In genomic region chr1:203322480-203323179, GRCh38 we compare ENCODE assay signal across 9 cellular contexts. TPM values are rescaled to one million over a fixed set of nuclear protein-coding genes. Genes with fewer than 3 reads are reported as not detected.
A peak's percentile ranks its signal among the peaks of the same experiment; 100 is the strongest.
DNase-seq lines count a peak whose midpoint lies in the region; ATAC-seq and TF ChIP-seq lines count a peak whose summit lies in the region.
"Had no signal": no experiment of that assay in that cellular context is flagged by ENCODE, and none has a peak within 500 bp of the region (broad histone marks: within the 10 kb centered on the region; RNA-seq: fewer than 3 reads in every experiment).

No MANE protein-coding gene starts in this region.

- H3K4me1 ChIP-seq in BLaER1 treated with 17β-estradiol and CSF1 and Interleukin-3, amounts not matched to agents 10 nM and 100 nM, result peaks cover 83 to 93% (median 89%) of the 10 kb centered on the region in 10 experiments
- H3K4me1 ChIP-seq in Loucy (ENCODE audit: insufficient read depth, low read length, poor library complexity, severe bottlenecking), result peaks cover 93% of the 10 kb centered on the region

- no peaks in the 10 kb centered on the region for H3K36me3 ChIP-seq in BLaER1 treated with 17β-estradiol and CSF1 and Interleukin-3, amounts not matched to agents 10 nM and 100 nM
- no peaks in the 10 kb centered on the region for H3K36me3 ChIP-seq in Loucy (ENCODE audit: insufficient read depth, low read length)

- BruUV-seq in Calu3 (replicated peaks; lab: Mats Ljungman, UMichigan), result no TSS peak

- H3K9ac ChIP-seq in BLaER1 treated with 17β-estradiol and CSF1 and Interleukin-3, amounts not matched to agents 10 nM and 100 nM, result peak overlapping the region; percentile 1 to 97 (median 92); a peak in 20 of 22 replicates
- peak overlapping the region; percentile 93 for H3K9ac ChIP-seq in Loucy (ENCODE audit: low read depth, low read length, poor library complexity, severe bottlenecking)

- H3K27me3 Mint-ChIP-seq in naive thymus-derived CD8-positive, alpha-beta T cell, result no peaks in the 10 kb centered on the region
- H3K27me3 Mint-ChIP-seq in Calu3 (ENCODE audit: unreplicated experiment), result peaks cover 85% of the 10 kb centered on the region
- peaks cover 5% of the 10 kb centered on the region for H3K27me3 Mint-ChIP-seq in activated T-helper 2 cell treated with anti-CD3 and anti-CD28 coated beads, Interferon-gamma antibody, Interleukin-2, Interleukin-4, amounts not matched to agents 10 μg/mL and 5 μg/mL and 100 μg/mL, durations not matched to agents 14 hours and 24 hours and 36 hours (ENCODE audit: low read depth)

- DNase-seq in coronary artery (ENCODE audit: low spot score), result no peak
- DNase-seq in naive thymus-derived CD8-positive, alpha-beta T cell, result no peak
- no peak for DNase-seq in Calu3
- no peak for DNase-seq in HPDE6-E6E7 (ENCODE audit: extremely low spot score)
- no peak for DNase-seq in activated T-helper 2 cell treated with anti-CD3 and anti-CD28 coated beads, Interferon-gamma antibody, Interleukin-2, Interleukin-4, amounts not matched to agents 10 μg/mL and 5 μg/mL and 100 μg/mL, durations not matched to agents 14 hours and 24 hours and 36 hours (ENCODE audit: low spot score)
- DNase-seq in GM03348 (ENCODE audit: low spot score), result no peak
- DNase-seq: kidney glomerular epithelial cell had no signal

- peak overlapping the region; percentile 96 to 100 (median 98) for H3K27ac Mint-ChIP-seq in naive thymus-derived CD8-positive, alpha-beta T cell
- H3K27ac Mint-ChIP-seq in Calu3 (ENCODE audit: unreplicated experiment), result no peak overlapping the region
- no peak overlapping the region for H3K27ac Mint-ChIP-seq in activated T-helper 2 cell treated with anti-CD3 and anti-CD28 coated beads, Interferon-gamma antibody, Interleukin-2, Interleukin-4, amounts not matched to agents 10 μg/mL and 5 μg/mL and 100 μg/mL, durations not matched to agents 14 hours and 24 hours and 36 hours

- H3K4me2 ChIP-seq in BLaER1 treated with 17β-estradiol and CSF1 and Interleukin-3, amounts not matched to agents 10 nM and 100 nM, result peak overlapping the region; percentile 90 to 99 (median 97)
- peak overlapping the region; percentile 93 for H3K4me2 ChIP-seq in Loucy (ENCODE audit: low read depth, low read length, poor library complexity, severe bottlenecking)

- intact Hi-C loops in Calu3 (cut with micrococcal nuclease; ENCODE audit: unreplicated experiment), result loop anchor here (5.0 kb wide), 1 partner anchor 910 kb away; no protein-coding TSS in a partner anchor
- intact Hi-C loops in activated T-helper 2 cell treated with anti-CD3 and anti-CD28 coated beads, Interferon-gamma antibody, Interleukin-2, Interleukin-4, amounts not matched to agents 10 μg/mL and 5 μg/mL and 100 μg/mL, durations not matched to agents 14 hours and 24 hours and 36 hours (cut with micrococcal nuclease), result loop anchor here (10.0 kb wide), 2 partner anchors 442 to 472 kb away; partner anchors contain the start of genes LAX1, ZBED6 and ZC3H11A

- no peaks in the 10 kb centered on the region for H4K20me1 ChIP-seq in BLaER1 treated with 17β-estradiol and CSF1 and Interleukin-3, amounts not matched to agents 10 nM and 100 nM
- H4K20me1 ChIP-seq in Loucy (ENCODE audit: insufficient read depth, low read length, poor library complexity, severe bottlenecking), result no peaks in the 10 kb centered on the region

- 0 out of 22 replicates have a peak, but pooled peaks cover 0 to 4% (median 0%) of the 10 kb centered on the region in 11 experiments for H3K9me3 ChIP-seq in BLaER1 treated with 17β-estradiol and CSF1 and Interleukin-3, amounts not matched to agents 10 nM and 100 nM (replicated peaks in 1 of 11)
- H3K9me3 ChIP-seq in Loucy (ENCODE audit: insufficient read depth, low read depth, low read length), result no peaks in the 10 kb centered on the region

- no peaks in the 10 kb centered on the region for H3K36me3 Mint-ChIP-seq in naive thymus-derived CD8-positive, alpha-beta T cell
- peaks cover 6% of the 10 kb centered on the region for H3K36me3 Mint-ChIP-seq in Calu3 (ENCODE audit: insufficient read depth, unreplicated experiment)
- no peaks in the 10 kb centered on the region for H3K36me3 Mint-ChIP-seq in activated T-helper 2 cell treated with anti-CD3 and anti-CD28 coated beads, Interferon-gamma antibody, Interleukin-2, Interleukin-4, amounts not matched to agents 10 μg/mL and 5 μg/mL and 100 μg/mL, durations not matched to agents 14 hours and 24 hours and 36 hours (ENCODE audit: low read depth)

- H3K4me3 Mint-ChIP-seq in naive thymus-derived CD8-positive, alpha-beta T cell, result peak overlapping the region in 9 of 10 donors; percentile 76 to 92 (median 85)
- no peak overlapping the region for H3K4me3 Mint-ChIP-seq in Calu3 (ENCODE audit: low read depth, unreplicated experiment)
- H3K4me3 Mint-ChIP-seq in activated T-helper 2 cell treated with anti-CD3 and anti-CD28 coated beads, Interferon-gamma antibody, Interleukin-2, Interleukin-4, amounts not matched to agents 10 μg/mL and 5 μg/mL and 100 μg/mL, durations not matched to agents 14 hours and 24 hours and 36 hours (ENCODE audit: low read depth), result no peak overlapping the region

- H3K9me2 ChIP-seq in Loucy (replicated peaks; ENCODE audit: low read depth, low read length), result no peaks in the 10 kb centered on the region

- ATAC-seq in naive thymus-derived CD8-positive, alpha-beta T cell, result no peak

- H3F3A ChIP-seq in Loucy (ENCODE audit: low read depth), result peaks cover 12% of the 10 kb centered on the region; the same call in 1 of the 2 replicates

- POLR2A ChIA-PET in naive thymus-derived CD8-positive, alpha-beta T cell (lab: Charles Lee), result interaction anchor here (0.7 to 14.4 kb wide), 6 partner anchors 11 to 315 kb away, joined by 3 to 1045 read pairs (median 76); partner anchors contain the start of genes BTG2 and TMEM183A

- peak overlapping the region; percentile 9 to 100 (median 98); a peak in 20 of 22 replicates for H3K27ac ChIP-seq in BLaER1 treated with 17β-estradiol and CSF1 and Interleukin-3, amounts not matched to agents 10 nM and 100 nM
- H3K27ac ChIP-seq in coronary artery, result peak overlapping the region; percentile 54 to 92

- H3K9me3 Mint-ChIP-seq in naive thymus-derived CD8-positive, alpha-beta T cell, result no peaks in the 10 kb centered on the region
- H3K9me3 Mint-ChIP-seq in Calu3 (ENCODE audit: low read depth, unreplicated experiment), result no peaks in the 10 kb centered on the region
- H3K9me3 Mint-ChIP-seq in activated T-helper 2 cell treated with anti-CD3 and anti-CD28 coated beads, Interferon-gamma antibody, Interleukin-2, Interleukin-4, amounts not matched to agents 10 μg/mL and 5 μg/mL and 100 μg/mL, durations not matched to agents 14 hours and 24 hours and 36 hours, result no peaks in the 10 kb centered on the region

- H3K27me3 ChIP-seq in BLaER1 treated with 17β-estradiol and CSF1 and Interleukin-3, amounts not matched to agents 10 nM and 100 nM, result no peaks in the 10 kb centered on the region
- H3K27me3 ChIP-seq in Loucy (ENCODE audit: insufficient read depth, low read length, poor library complexity, severe bottlenecking), result no peaks in the 10 kb centered on the region

- H2AFZ ChIP-seq in Loucy (ENCODE audit: low read length), result no peak overlapping the region

- CTCF ChIA-PET in Calu3 (lab: Charles Lee), result interaction anchor here (0.6 to 1.1 kb wide), 2 partner anchors 16 to 21 kb away, joined by 4 read pairs; no protein-coding TSS in a partner anchor

- H3K4me3 ChIP-seq in BLaER1 treated with 17β-estradiol and CSF1 and Interleukin-3, amounts not matched to agents 10 nM and 100 nM, result peak overlapping the region in 4 of 10 experiments; percentile 9 to 30 (median 10); a peak in 3 of 20 replicates
- no peak overlapping the region for H3K4me3 ChIP-seq in Loucy (ENCODE audit: low read length, poor library complexity, severe bottlenecking)
- H3K4me3 ChIP-seq in coronary artery, result peak overlapping the region; percentile 8

- H3K4me1 Mint-ChIP-seq in naive thymus-derived CD8-positive, alpha-beta T cell, result peaks cover 55 to 100% (median 92%) of the 10 kb centered on the region in 4 donors
- peaks cover 15% of the 10 kb centered on the region for H3K4me1 Mint-ChIP-seq in Calu3 (ENCODE audit: low read depth, unreplicated experiment)
- peaks cover 79% of the 10 kb centered on the region for H3K4me1 Mint-ChIP-seq in activated T-helper 2 cell treated with anti-CD3 and anti-CD28 coated beads, Interferon-gamma antibody, Interleukin-2, Interleukin-4, amounts not matched to agents 10 μg/mL and 5 μg/mL and 100 μg/mL, durations not matched to agents 14 hours and 24 hours and 36 hours (ENCODE audit: low read depth)

- TF ChIP-seq CTCF in Loucy (conservative IDR thresholded peaks at IDR 0.05; ENCODE audit: low read length) (no peak), coronary artery (IDR thresholded peaks at IDR 0.05) (no peak), Calu3 (IDR thresholded peaks at IDR 0.05; ENCODE audit: unreplicated experiment) (no peak)

- H3K79me2 ChIP-seq in Loucy (ENCODE audit: insufficient read depth, low read length), result peaks cover 36% of the 10 kb centered on the region

RNA-seq across cellular contexts. Expression of gene BTG2, which starts 17.3 kb away (rescaled TPM):
- total RNA-seq in naive thymus-derived CD8-positive, alpha-beta T cell, result 100 to 1,000 TPM; 186 to 191 TPM
- 100 to 1,000 TPM in 2 of 3 donors, 10 to 100 TPM in 1; 91.8 to 179 (median 122) TPM for polyA plus RNA-seq in naive thymus-derived CD8-positive, alpha-beta T cell
- 2.7 and 4.9 TPM in 2 replicates for total RNA-seq in Calu3 (2022)
- total RNA-seq in activated T-helper 2 cell treated with anti-CD3 and anti-CD28 coated beads, Interferon-gamma antibody, Interleukin-2, Interleukin-4, amounts not matched to agents 10 μg/mL and 5 μg/mL and 100 μg/mL, durations not matched to agents 14 hours and 24 hours and 36 hours, result 98.1 and 98.8 TPM in 2 replicates

RNA-seq across cellular contexts. Expression of gene FMOD, which starts 28.3 kb away (rescaled TPM):
- not detected for total RNA-seq in naive thymus-derived CD8-positive, alpha-beta T cell
- not detected for polyA plus RNA-seq in naive thymus-derived CD8-positive, alpha-beta T cell
- not detected in 2 replicates for total RNA-seq in Calu3 (2022)
- total RNA-seq in activated T-helper 2 cell treated with anti-CD3 and anti-CD28 coated beads, Interferon-gamma antibody, Interleukin-2, Interleukin-4, amounts not matched to agents 10 μg/mL and 5 μg/mL and 100 μg/mL, durations not matched to agents 14 hours and 24 hours and 36 hours, result 4.0 and 5.4 TPM in 2 replicates

Comparison
In these comparisons a context has a peak if more than half of its experiments do, and no peak if none do; other contexts are left out.
1. H3K27ac Mint-ChIP-seq: peak in naive thymus-derived CD8-positive, alpha-beta T cell (10 of 10); none in Calu3 (single experiment) and activated T-helper 2 cell treated with anti-CD3 and anti-CD28 coated beads, Interferon-gamma antibody, Interleukin-2, Interleukin-4, amounts not matched to agents 10 μg/mL and 5 μg/mL and 100 μg/mL, durations not matched to agents 14 hours and 24 hours and 36 hours (single experiment).
2. H3K4me3 Mint-ChIP-seq: peak in naive thymus-derived CD8-positive, alpha-beta T cell (9 of 10); none in Calu3 (single experiment) and activated T-helper 2 cell treated with anti-CD3 and anti-CD28 coated beads, Interferon-gamma antibody, Interleukin-2, Interleukin-4, amounts not matched to agents 10 μg/mL and 5 μg/mL and 100 μg/mL, durations not matched to agents 14 hours and 24 hours and 36 hours (single experiment).
3. RNA of gene BTG2, which starts 17.3 kb away (total RNA-seq): 186 to 191 TPM in naive thymus-derived CD8-positive, alpha-beta T cell and 98.1 to 98.8 TPM in activated T-helper 2 cell treated with anti-CD3 and anti-CD28 coated beads, Interferon-gamma antibody, Interleukin-2, Interleukin-4, amounts not matched to agents 10 μg/mL and 5 μg/mL and 100 μg/mL, durations not matched to agents 14 hours and 24 hours and 36 hours; 2.7 to 4.9 TPM in Calu3; every median in the first group is over 10 times any median in the second.